Comparison of ENCODE assay signal across 9 cellular contexts in genomic region chr10:10869592-10869991, GRCh38.
A peak's percentile ranks its signal among the peaks of the same experiment; 100 is the strongest.
DNase-seq lines count a peak whose midpoint lies in the region; ATAC-seq and TF ChIP-seq lines count a peak whose summit lies in the region.
"Had no signal": no experiment of that assay in that cellular context is flagged by ENCODE, and none has a peak within 500 bp of the region (broad histone marks: within the 10 kb centered on the region; RNA-seq: fewer than 3 reads in every experiment).

No MANE protein-coding gene starts in this region.

- 86% methylated on average over 4 of the region's 4 CpGs for WGBS in sigmoid colon, 2 donors
- WGBS in lower leg skin, 2 donors, result 75 to 80% methylated on average over 4 of the region's 4 CpGs
- WGBS in heart left ventricle, 4 donors, result 80 to 92% (median 88%) methylated on average over 4 of the region's 4 CpGs

- intact Hi-C loops in tibial artery (cut with DNase I; ENCODE audit: low total_unique reads) (no loop called here), sigmoid colon (cut with DNase I) (no loop called here), lower leg skin (cut with DNase I; ENCODE audit: low total_unique reads) (no loop called here), heart left ventricle (cut with DNase I) (no loop called here)

- no peaks in the 10 kb centered on the region for H3K36me3 ChIP-seq in tibial artery
- no peaks in the 10 kb centered on the region for H3K36me3 ChIP-seq in sigmoid colon
- H3K36me3 ChIP-seq in heart left ventricle, result no peaks in the 10 kb centered on the region

- H3K4me1 ChIP-seq in tibial artery, result peaks cover 0 to 42% (median 12%) of the 10 kb centered on the region in 4 donors
- peaks cover 0 to 38% (median 32%) of the 10 kb centered on the region in 4 donors for H3K4me1 ChIP-seq in sigmoid colon
- peaks cover 0 to 29% (median 19%) of the 10 kb centered on the region in 12 donors for H3K4me1 ChIP-seq in heart left ventricle

- peak; percentile 13 for DNase-seq in GM10266 (ENCODE audit: extremely low spot score)
- DNase-seq in astrocyte of the spinal cord (ENCODE audit: low read depth, low spot score), result peak; percentile 44
- DNase-seq in tibial artery, result no peak
- DNase-seq in sigmoid colon, result no peak
- DNase-seq in lower leg skin (ENCODE audit: low spot score in 2 of 2), result no peak
- no peak for DNase-seq in heart left ventricle
- DNase-seq: trophoblast cell had no signal

- TF ChIP-seq POLR2A in sigmoid colon (IDR thresholded peaks at IDR 0.05) (no peak), lower leg skin (IDR thresholded peaks at IDR 0.05) (no peak), heart left ventricle (IDR thresholded peaks at IDR 0.05) (no peak)

- ATAC-seq in GM19468 (IDR thresholded peaks at IDR 0.05; ENCODE audit: extremely low read depth, unreplicated experiment) (peak; percentile 66), HG03354 (IDR thresholded peaks at IDR 0.05; ENCODE audit: poor library complexity, severe bottlenecking, unreplicated experiment) (peak; percentile 90), heart left ventricle (no peak)

- H3K27me3 ChIP-seq in tibial artery, result no peaks in the 10 kb centered on the region
- no peaks in the 10 kb centered on the region for H3K27me3 ChIP-seq in sigmoid colon
- H3K27me3 ChIP-seq in heart left ventricle, result no peaks in the 10 kb centered on the region

- TF ChIP-seq CTCF in GM10266 (IDR thresholded peaks at IDR 0.05; ENCODE audit: control insufficient read depth, insufficient read depth, low read depth, missing control alignments) (no peak), astrocyte of the spinal cord (IDR thresholded peaks at IDR 0.05; ENCODE audit: low read depth, low read length) (no peak), tibial artery (IDR thresholded peaks at IDR 0.05) (no peak), sigmoid colon (IDR thresholded peaks at IDR 0.05) (no peak), lower leg skin (IDR thresholded peaks at IDR 0.05) (no peak), heart left ventricle (IDR thresholded peaks at IDR 0.05) (no peak)

- in situ Hi-C loops in astrocyte of the spinal cord (cut with HindIII; ENCODE audit: low sequenced_read_pairs), result no loop called here

- peak overlapping the region in 1 of 2 donors; percentile 32 for H3K27ac ChIP-seq in tibial artery
- no peak overlapping the region for H3K27ac ChIP-seq in sigmoid colon
- no peak overlapping the region for H3K27ac ChIP-seq in heart left ventricle

- H3K9me3 ChIP-seq in tibial artery (no peaks in the 10 kb centered on the region), sigmoid colon (no peaks in the 10 kb centered on the region), heart left ventricle (no peaks in the 10 kb centered on the region)

- no peak overlapping the region for H3K4me3 ChIP-seq in astrocyte of the spinal cord (ENCODE audit: low read depth, low read length)
- no peak overlapping the region for H3K4me3 ChIP-seq in tibial artery
- H3K4me3 ChIP-seq in sigmoid colon, result no peak overlapping the region
- no peak overlapping the region for H3K4me3 ChIP-seq in lower leg skin (ENCODE audit: low read depth, poor library complexity, severe bottlenecking)
- H3K4me3 ChIP-seq in heart left ventricle, result no peak overlapping the region

- TF ChIP-seq EP300 in sigmoid colon (IDR thresholded peaks at IDR 0.05), result no peak

Comparison
In these comparisons a context has a peak if more than half of its experiments do, and no peak if none do; other contexts are left out.
1. DNase-seq: peak in GM10266 (single experiment) and astrocyte of the spinal cord (single experiment); none in tibial artery (0 of 2), sigmoid colon (single experiment), lower leg skin (0 of 2) and heart left ventricle (0 of 5).
2. ATAC-seq: peak in GM19468 (single experiment) and HG03354 (single experiment); none in heart left ventricle (0 of 4).